14 cellular contexts compared by ENCODE assay signal in the genomic region with DNA sequence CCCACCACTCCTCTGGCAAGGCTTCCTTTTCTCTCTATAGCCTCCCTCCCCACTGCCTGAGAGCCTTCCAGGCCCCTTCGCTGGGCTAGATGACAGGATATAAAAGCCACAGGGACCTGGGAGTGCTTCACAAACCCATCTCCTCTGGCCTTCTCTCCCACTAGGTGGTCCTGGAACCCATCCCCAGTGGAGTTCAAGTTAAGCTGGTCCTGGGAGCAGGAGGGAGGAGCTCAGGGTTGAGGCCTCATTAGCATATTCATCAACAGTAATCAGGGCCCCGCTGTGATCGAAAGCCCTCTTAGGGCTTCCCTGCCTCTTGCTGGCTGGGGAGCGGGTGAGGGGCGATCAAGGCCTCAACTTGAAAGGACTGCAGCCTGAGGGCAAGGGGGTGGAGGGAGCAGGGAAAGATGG.
"Had no signal": no experiment of that assay in that cellular context is flagged by ENCODE, and none has a peak within 500 bp of the region (broad histone marks: within the 10 kb centered on the region; RNA-seq: fewer than 3 reads in every experiment).

No MANE protein-coding gene starts in this region.

- H3K36me3 ChIP-seq: ascending aorta, heart left ventricle, lower lobe of right lung, right lobe of liver had no signal

- H3K27me3 ChIP-seq: ascending aorta, right lobe of liver had no signal

- H3K27ac ChIP-seq: ascending aorta, heart left ventricle, lower lobe of right lung, right lobe of liver had no signal

- H3K27ac Mint-ChIP-seq: activated naive CD8-positive, alpha-beta T cell treated with anti-CD3 and anti-CD28 coated beads, Interleukin-2, amount 50 U/mL, for 24 hours; naive thymus-derived CD8-positive, alpha-beta T cell; progenitor cell of endocrine pancreas; stimulated activated naive B cell treated with anti-CD40 and anti-IgM and Interleukin-4, amounts not matched to agents 10 μg/mL and 1 μg/mL and 100 μg/mL, for 72 hours; type B pancreatic cell had no signal

- H3K27me3 Mint-ChIP-seq: activated naive CD8-positive, alpha-beta T cell treated with anti-CD3 and anti-CD28 coated beads, Interleukin-2, amount 50 U/mL, for 24 hours had no signal

- H3K4me3 ChIP-seq: ascending aorta, heart left ventricle, lower lobe of right lung, right lobe of liver had no signal

- H3K9me3 Mint-ChIP-seq: activated naive CD8-positive, alpha-beta T cell treated with anti-CD3 and anti-CD28 coated beads, Interleukin-2, amount 50 U/mL, for 24 hours; naive thymus-derived CD8-positive, alpha-beta T cell; stimulated activated naive B cell treated with anti-CD40 and anti-IgM and Interleukin-4, amounts not matched to agents 10 μg/mL and 1 μg/mL and 100 μg/mL, for 72 hours; type B pancreatic cell had no signal

- H3K36me3 Mint-ChIP-seq: naive thymus-derived CD8-positive, alpha-beta T cell; type B pancreatic cell had no signal

- ATAC-seq: activated naive CD8-positive, alpha-beta T cell treated with anti-CD3 and anti-CD28 coated beads, Interleukin-2, amount 50 U/mL, for 24 hours; lower lobe of right lung; naive thymus-derived CD8-positive, alpha-beta T cell; right lobe of liver; stimulated activated naive B cell treated with anti-CD40 and anti-IgM and Interleukin-4, amounts not matched to agents 10 μg/mL and 1 μg/mL and 100 μg/mL, for 72 hours had no signal

- H3K4me1 ChIP-seq: ascending aorta, heart left ventricle, lower lobe of right lung, right lobe of liver had no signal

- H3K4me3 Mint-ChIP-seq: activated naive CD8-positive, alpha-beta T cell treated with anti-CD3 and anti-CD28 coated beads, Interleukin-2, amount 50 U/mL, for 24 hours; naive thymus-derived CD8-positive, alpha-beta T cell; stimulated activated naive B cell treated with anti-CD40 and anti-IgM and Interleukin-4, amounts not matched to agents 10 μg/mL and 1 μg/mL and 100 μg/mL, for 72 hours; type B pancreatic cell had no signal

- DNase-seq: activated CD4-positive, alpha-beta T cell treated with anti-CD3 and anti-CD28 coated beads, Interleukin-2, amount 50 U/mL, for 4 hours; activated CD4-positive, CD25-positive, alpha-beta regulatory T cell treated with anti-CD3 and anti-CD28 coated beads, Interleukin-2, amount 50 U/mL, for 72 hours; activated naive CD4-positive, alpha-beta T cell treated with Interleukin-2 at 50 U/mL for 16 hours; activated naive CD8-positive, alpha-beta T cell treated with anti-CD3 and anti-CD28 coated beads, Interleukin-2, amount 50 U/mL, for 24 hours; foreskin melanocyte; lower lobe of right lung; naive thymus-derived CD8-positive, alpha-beta T cell; right lobe of liver; stimulated activated CD4-positive, alpha-beta T cell treated with anti-CD3 and anti-CD28 coated beads, Interleukin-2, amount 100 ng/mL, for 24 hours; stimulated activated naive B cell treated with anti-CD40 and anti-IgM and Interleukin-4, amounts not matched to agents 10 μg/mL and 1 μg/mL and 100 μg/mL, for 72 hours had no signal

- H3K9me3 ChIP-seq: ascending aorta, heart left ventricle, lower lobe of right lung, right lobe of liver had no signal
